In the genomic region with DNA sequence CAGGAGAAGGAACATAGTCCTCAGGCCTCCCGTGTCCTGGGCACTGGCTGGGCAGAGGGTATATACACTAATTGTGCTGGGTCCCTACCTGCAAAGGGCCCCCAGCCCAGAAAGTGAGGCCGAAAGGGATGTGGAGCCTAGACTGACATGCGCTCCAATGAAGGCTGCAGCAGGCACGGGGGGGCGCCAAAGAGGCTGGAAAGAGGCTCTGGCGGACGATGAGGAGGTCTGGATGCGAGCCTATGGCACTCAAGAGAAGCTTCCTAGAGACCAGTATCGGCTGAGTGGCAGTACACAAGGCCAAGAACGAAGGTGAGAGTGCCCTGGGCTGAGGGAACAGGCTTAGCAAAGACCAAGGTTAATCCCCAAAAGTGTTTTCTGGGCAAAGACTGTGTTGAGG, we compare ENCODE assay signal across 14 cellular contexts. TPM values are rescaled to one million over a fixed set of nuclear protein-coding genes. Genes with fewer than 3 reads are reported as not detected.
A peak's percentile ranks its signal among the peaks of the same experiment; 100 is the strongest.
DNase-seq lines count a peak whose midpoint lies in the region; FAIRE-seq and TF ChIP-seq lines count a peak whose summit lies in the region.
"Had no signal": no experiment of that assay in that cellular context is flagged by ENCODE, and none has a peak within 500 bp of the region (broad histone marks: within the 10 kb centered on the region; RNA-seq: fewer than 3 reads in every experiment).

No MANE protein-coding gene starts in this region.

- FAIRE-seq in kidney (lab: Jason Lieb, UNC) (no peak), GM12891 (lab: Jason Lieb, UNC) (no peak)

- DNase-seq in DMS 273 (lab: John Stamatoyannopoulos, UW; ENCODE audit: unreplicated experiment) = peak; percentile 23
- DNase-seq in DMS 273 treated with DMSO at 0.1 percent for 48 hours (lab: John Stamatoyannopoulos, UW) = no peak
- DNase-seq in GM13977 (ENCODE audit: low spot score) = no peak
- peak; percentile 69 for DNase-seq in WERI-Rb-1
- no peak for DNase-seq in kidney
- DNase-seq in GM12891 (ENCODE audit: insufficient read length, low spot score) = no peak
- DNase-seq in activated CD8-positive, alpha-beta memory T cell treated with anti-CD3 and anti-CD28 coated beads for 24 hours = no peak
- DNase-seq in NCI-H774 (lab: John Stamatoyannopoulos, UW) = no peak
- DNase-seq: activated naive CD4-positive, alpha-beta T cell treated with Interleukin-2 at 50 U/mL for 16 hours; stimulated activated CD4-positive, alpha-beta T cell treated with anti-CD3 and anti-CD28 coated beads, Interleukin-4, amount 100 ng/mL, for 24 hours; transverse colon had no signal

- no peak overlapping the region for H3K4me3 ChIP-seq in WERI-Rb-1 (ENCODE audit: low read depth, low read length)
- no peak overlapping the region for H3K4me3 ChIP-seq in kidney (ENCODE audit: low read length in 2 of 2)
- H3K4me3 ChIP-seq: transverse colon had no signal

- no peaks in the 10 kb centered on the region for H3K27me3 ChIP-seq in WERI-Rb-1 (ENCODE audit: insufficient read depth, low read depth, severe bottlenecking)
- H3K27me3 ChIP-seq: transverse colon had no signal

- H3K36me3 ChIP-seq in WERI-Rb-1 = peaks cover 40% of the 10 kb centered on the region
- H3K36me3 ChIP-seq in kidney (ENCODE audit: control insufficient read depth in 1 of 2, insufficient read depth in 2 of 2, low read length in 2 of 2) = peaks cover 38 to 41% of the 10 kb centered on the region in 2 donors

- H3K9me3 ChIP-seq in WERI-Rb-1 (ENCODE audit: severe bottlenecking) (no peaks in the 10 kb centered on the region), kidney (ENCODE audit: control insufficient read depth in 1 of 2, low read length in 2 of 2) (no peaks in the 10 kb centered on the region)
- H3K9me3 ChIP-seq: transverse colon had no signal

- no peaks in the 10 kb centered on the region for H3K4me1 ChIP-seq in kidney (ENCODE audit: control insufficient read depth in 1 of 2, insufficient read depth in 1 of 2, low read depth in 1 of 2, low read length in 2 of 2)

- in situ Hi-C loops in GM13977 (cut with MboI; ENCODE audit: low pct_unique_long_range_greater_than_20kb, low sequenced_read_pairs, unreplicated experiment) = no loop called here

- intact Hi-C loops in kidney (cut with DNase I) = no loop called here

- H3K27ac ChIP-seq in WERI-Rb-1 (no peak overlapping the region), kidney (ENCODE audit: low read depth in 2 of 2, low read length in 2 of 2) (no peak overlapping the region)
- H3K27ac ChIP-seq: transverse colon, VCaP had no signal

- no peak for TF ChIP-seq POLR2A in GM12891 (IDR thresholded peaks at IDR 0.05; ENCODE audit: low read depth, low read length)

- H3K9ac ChIP-seq in kidney (ENCODE audit: low read length in 2 of 2) = no peak overlapping the region

- peak; percentile 30 for TF ChIP-seq CTCF in GM13977 (IDR thresholded peaks at IDR 0.05; ENCODE audit: extremely low read depth, insufficient read depth, missing control alignments)
- peak; percentile 62 for TF ChIP-seq CTCF in WERI-Rb-1 (IDR thresholded peaks at IDR 0.05; ENCODE audit: low read depth, low read length)
- peak; percentile 12 for TF ChIP-seq CTCF in kidney (IDR thresholded peaks at IDR 0.05; ENCODE audit: borderline replicate concordance, extremely low read depth, insufficient read depth)

TF ChIP-seq in GM12891, 5 proteins besides CTCF, POLR2A, EP300 and RAD21:
- no peak for TF ChIP-seq POLR2AphosphoS5 (IDR thresholded peaks at IDR 0.05; ENCODE audit: low read depth, low read length)
- TF ChIP-seq SPI1 (IDR thresholded peaks at IDR 0.05; ENCODE audit: low read depth, low read length) = no peak
- TF ChIP-seq POU2F2 (IDR thresholded peaks at IDR 0.05; ENCODE audit: low read depth, low read length) = no peak
- TF ChIP-seq TAF1 (IDR thresholded peaks at IDR 0.05; ENCODE audit: low read depth, low read length) = no peak
- no peak for TF ChIP-seq PAX5 (IDR thresholded peaks at IDR 0.05; ENCODE audit: insufficient read depth, low read length, severe bottlenecking)

RNA-seq across cellular contexts. Expression of gene VRK3, which starts 16.6 kb away (rescaled TPM):
- 53.2 TPM for total RNA-seq in kidney
- polyA plus RNA-seq in kidney (ENCODE audit: insufficient read depth, low read depth, low replicate concordance) = 69.0 TPM
- 25.9 TPM for polyA plus RNA-seq in GM12891 (2012; ENCODE audit: low read depth, missing spikeins)

RNA-seq across cellular contexts. Expression of gene ZNF473, which starts 17.3 kb away (rescaled TPM):
- 10.7 TPM for total RNA-seq in kidney
- 2.6 TPM for polyA plus RNA-seq in kidney (ENCODE audit: insufficient read depth, low read depth, low replicate concordance)
- polyA plus RNA-seq in GM12891 (2012; ENCODE audit: low read depth, missing spikeins) = 4.4 TPM

RNA-seq across cellular contexts. Expression of gene SIGLEC11, which starts 47.6 kb away (rescaled TPM):
- 1.2 TPM for total RNA-seq in kidney
- polyA plus RNA-seq in kidney (ENCODE audit: insufficient read depth, low read depth, low replicate concordance) = 1.5 TPM
- not detected for polyA plus RNA-seq in GM12891 (2012; ENCODE audit: low read depth, missing spikeins)
- total RNA-seq: A172 had no signal
- polyA plus RNA-seq: neural cell had no signal

Comparison
In these comparisons a context has a peak if more than half of its experiments do, and no peak if none do; other contexts are left out.
1. DNase-seq: peak in DMS 273 (single experiment) and WERI-Rb-1 (single experiment); none in DMS 273 treated with DMSO at 0.1 percent for 48 hours (single experiment), GM13977 (single experiment), kidney (single experiment), GM12891 (single experiment), activated CD8-positive, alpha-beta memory T cell treated with anti-CD3 and anti-CD28 coated beads for 24 hours (single experiment) and NCI-H774 (single experiment).
2. CTCF ChIP-seq: peak in every context shown above with its lines; median percentile 62 in WERI-Rb-1; 30 in GM13977; 12 in kidney.